8 cellular contexts compared by ENCODE assay signal in genomic region chr1:206430031-206430983, GRCh38. TPM values are rescaled to one million over a fixed set of nuclear protein-coding genes. Genes with fewer than 3 reads are reported as not detected.
DNase-seq lines count a peak whose midpoint lies in the region; ATAC-seq, FAIRE-seq and TF ChIP-seq lines count a peak whose summit lies in the region.

No MANE protein-coding gene starts in this region.

- H3K4ac ChIP-seq in neuronal stem cell (ENCODE audit: low read length), result no peak overlapping the region

- H3K23ac ChIP-seq in neuronal stem cell (ENCODE audit: low read depth, low read length, poor library complexity), result no peak overlapping the region

- no peaks in the 10 kb centered on the region for H4K20me1 ChIP-seq in GM23248 (ENCODE audit: insufficient read depth)

- H3K27me3 ChIP-seq in GM23248 (replicated peaks; ENCODE audit: insufficient read depth), result no peaks in the 10 kb centered on the region
- H3K27me3 ChIP-seq in lung (ENCODE audit: control insufficient read depth, insufficient read depth), result no peaks in the 10 kb centered on the region
- H3K27me3 ChIP-seq in neuronal stem cell (ENCODE audit: control insufficient read depth in 3 of 3, insufficient read depth in 3 of 3, low read depth in 1 of 3, low read length in 3 of 3), result no peaks in the 10 kb centered on the region

- 74 to 78% methylated on average over 9 of the region's 9 CpGs for WGBS in GM23248 (ENCODE audit: low coverage in 1 of 2, low lambda C conversion rate in 2 of 2, missing lambda C conversion rate in 2 of 2), 2 experiments
- 65 to 73% methylated on average over 9 of the region's 9 CpGs for WGBS in lung, 2 donors
- WGBS in neuronal stem cell (ENCODE audit: extremely low coverage in 2 of 2, insufficient read length in 2 of 2, insufficient replicate concordance in 1 of 2), 2 donors, result no CpG with 5 or more reads among the region's 9 CpGs

- H2BK5ac ChIP-seq in neuronal stem cell (ENCODE audit: low read length), result no peak overlapping the region

- H2BK12ac ChIP-seq in neuronal stem cell (ENCODE audit: low read length), result no peak overlapping the region

- no peak overlapping the region for H4K91ac ChIP-seq in neuronal stem cell (ENCODE audit: low read depth, low read length, poor library complexity)

- no peak overlapping the region for H2BK15ac ChIP-seq in neuronal stem cell (ENCODE audit: low read length)

- H3K4me2 ChIP-seq in GM23248 (ENCODE audit: unreplicated experiment), result peak overlapping the region; percentile 32
- no peak overlapping the region for H3K4me2 ChIP-seq in neuronal stem cell (ENCODE audit: insufficient read depth, low read length, poor library complexity, severe bottlenecking)

- no peak overlapping the region for H3K18ac ChIP-seq in neuronal stem cell (ENCODE audit: low read length)

- H3K4me3 ChIP-seq in GM23248 (no peak overlapping the region), lung (no peak overlapping the region), kidney (ENCODE audit: low read length in 2 of 2) (no peak overlapping the region), neuronal stem cell (ENCODE audit: low read length in 2 of 2) (no peak overlapping the region)

- no peaks in the 10 kb centered on the region for H3K9me2 ChIP-seq in GM23248 (ENCODE audit: insufficient read depth)

- H2AFZ ChIP-seq in GM23248, result no peak overlapping the region
- H2AFZ ChIP-seq in neuronal stem cell (ENCODE audit: low read length), result no peak overlapping the region

- ATAC-seq in GM18520 (IDR thresholded peaks at IDR 0.05; ENCODE audit: unreplicated experiment), result peak; percentile 94
- peak; percentile 47 for ATAC-seq in lung (ENCODE audit: insufficient read depth, low FRiP score)

- no peak overlapping the region for H4K8ac ChIP-seq in neuronal stem cell (ENCODE audit: low read depth, low read length)

- H3K36me3 ChIP-seq in GM23248 (ENCODE audit: low read depth) (peaks cover 10% of the 10 kb centered on the region), lung (ENCODE audit: control insufficient read depth in 2 of 2, insufficient read depth in 2 of 2, low read length in 2 of 2) (peaks cover 0 to 6% of the 10 kb centered on the region in 2 donors), kidney (ENCODE audit: control insufficient read depth in 1 of 2, insufficient read depth in 2 of 2, low read length in 2 of 2) (peaks cover 0 to 6% of the 10 kb centered on the region in 2 donors), neuronal stem cell (replicated peaks in 1 of 2; ENCODE audit: control insufficient read depth in 2 of 2, insufficient read depth in 2 of 2, low read length in 2 of 2) (peaks cover 12 to 99% of the 10 kb centered on the region in 2 donors)

- H2BK120ac ChIP-seq in neuronal stem cell (ENCODE audit: low read depth, low read length), result no peak overlapping the region

- intact Hi-C loops in kidney (cut with DNase I), result no loop called here

- H3K14ac ChIP-seq in neuronal stem cell (ENCODE audit: low read length), result no peak overlapping the region

- peaks cover 27% of the 10 kb centered on the region for H3F3A ChIP-seq in GM23248 (ENCODE audit: insufficient read depth)

- TF ChIP-seq CTCF in lung (IDR thresholded peaks at IDR 0.05; ENCODE audit: control extremely low read depth, extremely low read depth) (no peak), kidney (IDR thresholded peaks at IDR 0.05; ENCODE audit: borderline replicate concordance, extremely low read depth, insufficient read depth) (no peak)

- FAIRE-seq in kidney (lab: Jason Lieb, UNC), result no peak

- no peaks in the 10 kb centered on the region for H3K79me2 ChIP-seq in GM23248 (ENCODE audit: insufficient read depth)

- H3K9ac ChIP-seq in GM23248 (peak overlapping the region; percentile 35), kidney (ENCODE audit: low read length in 2 of 2) (no peak overlapping the region), neuronal stem cell (ENCODE audit: low read depth, low read length, poor library complexity) (no peak overlapping the region)

- H3K79me1 ChIP-seq in neuronal stem cell (ENCODE audit: low read depth, low read length), result no peaks in the 10 kb centered on the region

- H3K9me3 ChIP-seq in GM23248 (ENCODE audit: low read depth) (no peaks in the 10 kb centered on the region), lung (ENCODE audit: control insufficient read depth in 2 of 2, insufficient read depth in 1 of 2, low read length in 1 of 2) (no peaks in the 10 kb centered on the region), kidney (ENCODE audit: control insufficient read depth in 1 of 2, low read length in 2 of 2) (no peaks in the 10 kb centered on the region), neuronal stem cell (replicated peaks in 1 of 2; ENCODE audit: control insufficient read depth in 2 of 2, insufficient read depth in 1 of 2, low read depth in 1 of 2, low read length in 2 of 2) (no peaks in the 10 kb centered on the region)

- H2AK5ac ChIP-seq in neuronal stem cell (ENCODE audit: low read depth, low read length), result no peak overlapping the region

- in situ Hi-C loops in GM23248 (cut with MboI), result no loop called here

- H3K4me1 ChIP-seq in GM23248 (ENCODE audit: insufficient read depth) (peaks cover 19% of the 10 kb centered on the region), lung (ENCODE audit: control insufficient read depth in 2 of 2, insufficient read depth in 2 of 2, low read length in 2 of 2) (peaks cover 2 to 3% of the 10 kb centered on the region in 2 donors), kidney (ENCODE audit: control insufficient read depth in 1 of 2, insufficient read depth in 1 of 2, low read depth in 1 of 2, low read length in 2 of 2) (peaks cover 0 to 3% of the 10 kb centered on the region in 2 donors), neuronal stem cell (ENCODE audit: control insufficient read depth in 2 of 2, insufficient read depth in 1 of 2, low read depth in 1 of 2, low read length in 2 of 2) (no peaks in the 10 kb centered on the region)

- H3K27ac ChIP-seq in GM23248, result peak overlapping the region; percentile 75
- H3K27ac ChIP-seq in lung (ENCODE audit: low read depth in 1 of 2, low read length in 1 of 2), result no peak overlapping the region
- H3K27ac ChIP-seq in kidney (ENCODE audit: low read depth in 2 of 2, low read length in 2 of 2), result no peak overlapping the region
- H3K27ac ChIP-seq in neuronal stem cell (replicated peaks; ENCODE audit: low read length), result no peak overlapping the region

- DNase-seq in GM23248 (peak; percentile 88), NCI-H226 (peak; percentile 65), lung (ENCODE audit: low spot score) (no peak), kidney (no peak), neuronal stem cell (ENCODE audit: low spot score) (no peak), NCI-H1105 treated with DMSO at 0.1 percent for 48 hours (lab: John Stamatoyannopoulos, UW) (no peak), NCI-H2029 treated with DMSO at 0.1 percent for 48 hours (lab: John Stamatoyannopoulos, UW) (no peak)

RNA-seq across cellular contexts. Expression of gene IKBKE, which starts 40.0 kb away (rescaled TPM):
- total RNA-seq in GM23248 (2014; rRNA removed; shearing (Covaris generic)), result 12.5 and 17.7 TPM in 2 replicates
- polyA plus RNA-seq in GM23248 (2016; fragmentation: Nextera tagmentation; extraction: Ambion mirVana), result 13.4 and 14.5 TPM in 2 replicates
- 10 to 100 TPM in 1 of 2 donors, 1 to 10 TPM in 1; 7.5 to 15.8 TPM for total RNA-seq in lung
- polyA plus RNA-seq in lung, result 10 to 100 TPM in 1 of 2 donors, 1 to 10 TPM in 1; 6.1 to 17.1 TPM
- total RNA-seq in kidney, result 14.5 TPM
- polyA plus RNA-seq in kidney (ENCODE audit: insufficient read depth, low read depth, low replicate concordance), result 3.4 TPM
- polyA plus RNA-seq in neuronal stem cell (2013, experiment 1 of 2), result 0.49 TPM
- 0.47 TPM for polyA plus RNA-seq in neuronal stem cell (2013, experiment 2 of 2)

Comparison
In these comparisons a context has a peak if more than half of its experiments do, and no peak if none do; other contexts are left out.
1. DNase-seq: peak in GM23248 (single experiment) and NCI-H226 (single experiment); none in lung (single experiment), kidney (single experiment), neuronal stem cell (single experiment), NCI-H1105 treated with DMSO at 0.1 percent for 48 hours (single experiment) and NCI-H2029 treated with DMSO at 0.1 percent for 48 hours (single experiment).